Comparison of ENCODE assay signal across 8 cellular contexts in genomic region chr7:35691827-35692307, GRCh38. TPM values are rescaled to one million over a fixed set of nuclear protein-coding genes. Genes with fewer than 3 reads are reported as not detected.
DNase-seq lines count a peak whose midpoint lies in the region; ATAC-seq, FAIRE-seq and TF ChIP-seq lines count a peak whose summit lies in the region.

No MANE protein-coding gene starts in this region.

- H2AFZ ChIP-seq in keratinocyte (ENCODE audit: control insufficient read depth, low read length) = no peak overlapping the region

- DNase-seq in Caco-2 (peak in 1 of 2 experiments; percentile 24), keratinocyte (ENCODE audit: low read depth, low spot score) (no peak), SW480 (ENCODE audit: low spot score) (no peak), LoVo (ENCODE audit: low spot score) (no peak)
- DNase-seq in activated naive CD4-positive, alpha-beta T cell treated with anti-CD3 and anti-CD28 coated beads for 36 hours = peak; percentile 60

- H3K36me3 ChIP-seq in Caco-2 (ENCODE audit: control insufficient read depth, insufficient read depth, low read length) = peaks cover 2% of the 10 kb centered on the region; the same call in 1 of the 2 replicates
- H3K36me3 ChIP-seq in HUES48 (ENCODE audit: control insufficient read depth, insufficient read depth, low read length) = no peaks in the 10 kb centered on the region
- H3K36me3 ChIP-seq in keratinocyte (ENCODE audit: control insufficient read depth in 2 of 2, extremely low read depth in 1 of 2, insufficient read depth in 2 of 2, low read length in 2 of 2) = peaks cover 1 to 4% of the 10 kb centered on the region in 2 experiments
- H3K36me3 ChIP-seq in stomach smooth muscle (ENCODE audit: control insufficient read depth in 2 of 2, insufficient read depth in 2 of 2, low read length in 2 of 2) = peaks cover 0 to 2% of the 10 kb centered on the region in 2 donors

- peaks cover 45% of the 10 kb centered on the region for H3K4me1 Mint-ChIP-seq in Caco-2 (ENCODE audit: low read depth, unreplicated experiment)
- H3K4me1 Mint-ChIP-seq in activated naive CD4-positive, alpha-beta T cell treated with anti-CD3 and anti-CD28 coated beads for 36 hours (ENCODE audit: low read depth) = peaks cover 55% of the 10 kb centered on the region

- no peaks in the 10 kb centered on the region for H4K20me1 ChIP-seq in keratinocyte (ENCODE audit: control insufficient read depth, extremely low read depth, insufficient read depth, low read length)

- dilution Hi-C loops in keratinocyte (cut with MboI; ENCODE audit: extremely low pct_ligation_motif_present, low sequenced_read_pairs) = no loop called here

- H3K4me3 ChIP-seq in Caco-2 (ENCODE audit: low read depth, low read length) (no peak overlapping the region), HUES48 (ENCODE audit: low read depth, low read length) (0 out of 2 replicates have a peak overlapping the region, but pooled peaks have one; percentile 27), keratinocyte (ENCODE audit: control insufficient read depth in 2 of 3, extremely low read depth in 1 of 3, insufficient read depth in 2 of 3, low read depth in 1 of 3, low read length in 3 of 3) (peak overlapping the region; percentile 0 to 48 (median 22)), stomach smooth muscle (ENCODE audit: low read length in 2 of 2) (peak overlapping the region; percentile 65 to 98)

- peaks cover 17% of the 10 kb centered on the region for H3K9me3 Mint-ChIP-seq in Caco-2 (ENCODE audit: unreplicated experiment)
- H3K9me3 Mint-ChIP-seq in activated naive CD4-positive, alpha-beta T cell treated with anti-CD3 and anti-CD28 coated beads for 36 hours = no peaks in the 10 kb centered on the region

- peak overlapping the region; percentile 92 for H3K4me2 ChIP-seq in keratinocyte (ENCODE audit: control insufficient read depth, extremely low read depth, insufficient read depth, low read depth, low read length)

- POLR2A ChIA-PET in Caco-2 (lab: Charles Lee) = no interaction called here

- H3K4me1 ChIP-seq in Caco-2 (peaks cover 22% of the 10 kb centered on the region), HUES48 (ENCODE audit: control insufficient read depth, insufficient read depth, low read length) (peaks cover 24% of the 10 kb centered on the region), keratinocyte (ENCODE audit: control insufficient read depth, extremely low read depth, insufficient read depth, low read length) (peaks cover 24% of the 10 kb centered on the region), stomach smooth muscle (ENCODE audit: control insufficient read depth, insufficient read depth, low read length) (peaks cover 25% of the 10 kb centered on the region)

- H3K27ac ChIP-seq in HUES48 (ENCODE audit: low read depth, low read length) (peak overlapping the region; percentile 15), keratinocyte (ENCODE audit: control insufficient read depth, insufficient read depth, low read length) (no peak overlapping the region), stomach smooth muscle (ENCODE audit: low read length) (no peak overlapping the region)

- H3K27me3 Mint-ChIP-seq in Caco-2 (ENCODE audit: insufficient read depth, unreplicated experiment) = no peaks in the 10 kb centered on the region
- H3K27me3 Mint-ChIP-seq in activated naive CD4-positive, alpha-beta T cell treated with anti-CD3 and anti-CD28 coated beads for 36 hours (ENCODE audit: low read depth) = no peaks in the 10 kb centered on the region

- H3K79me2 ChIP-seq in keratinocyte (ENCODE audit: control insufficient read depth, insufficient read depth, low read length) = peaks cover 70% of the 10 kb centered on the region

- no TSS peak for BruUV-seq in Caco-2 (replicated peaks; lab: Mats Ljungman, UMichigan)

- H3K27ac Mint-ChIP-seq in Caco-2 (ENCODE audit: unreplicated experiment) = no peak overlapping the region
- peak overlapping the region; percentile 85 for H3K27ac Mint-ChIP-seq in activated naive CD4-positive, alpha-beta T cell treated with anti-CD3 and anti-CD28 coated beads for 36 hours

- H3K9ac ChIP-seq in HUES48 (ENCODE audit: low read depth, low read length) (no peak overlapping the region), keratinocyte (ENCODE audit: control insufficient read depth, extremely low read depth, insufficient read depth, low read length) (no peak overlapping the region), stomach smooth muscle (ENCODE audit: low read length in 2 of 2) (no peak overlapping the region)

- FAIRE-seq in keratinocyte (lab: Jason Lieb, UNC) = no peak

- H3K27me3 ChIP-seq in Caco-2 (replicated peaks; ENCODE audit: control insufficient read depth, insufficient read depth, low read length) (no peaks in the 10 kb centered on the region), HUES48 (ENCODE audit: control insufficient read depth, insufficient read depth, low read length) (peaks cover 21% of the 10 kb centered on the region), keratinocyte (ENCODE audit: control insufficient read depth, extremely low read depth, insufficient read depth, low read length) (no peaks in the 10 kb centered on the region), stomach smooth muscle (ENCODE audit: control insufficient read depth in 1 of 2, insufficient read depth in 2 of 2, low read length in 2 of 2) (no peaks in the 10 kb centered on the region)

- no peak for TF ChIP-seq CTCF in Caco-2 (IDR thresholded peaks at IDR 0.05; ENCODE audit: insufficient read depth in 1 of 2, low read depth in 1 of 2, low read length in 1 of 2, severe bottlenecking in 1 of 2, unreplicated experiment in 1 of 2)
- TF ChIP-seq CTCF in keratinocyte (optimal IDR thresholded peaks at IDR 0.05 in 1 of 3, IDR thresholded peaks at IDR 0.05 in 1 of 3, conservative IDR thresholded peaks at IDR 0.05 in 1 of 3; ENCODE audit: extremely low read depth in 1 of 3, insufficient read depth in 2 of 3, low read length in 3 of 3) = no peak

- CTCF ChIA-PET in Caco-2 (lab: Charles Lee) = no interaction called here
- CTCF ChIA-PET in activated naive CD4-positive, alpha-beta T cell treated with anti-CD3 and anti-CD28 coated beads for 36 hours (lab: Charles Lee) = interaction anchor here (1.2 to 1.3 kb wide), 2 partner anchors 109 to 217 kb away, joined by 3 to 4 read pairs; partner anchors contain the start of gene SEPTIN7

- H3K4me3 Mint-ChIP-seq in Caco-2 (ENCODE audit: unreplicated experiment) = peak overlapping the region; percentile 38
- peak overlapping the region; percentile 94 for H3K4me3 Mint-ChIP-seq in activated naive CD4-positive, alpha-beta T cell treated with anti-CD3 and anti-CD28 coated beads for 36 hours

- peaks cover 27% of the 10 kb centered on the region for H3K36me3 Mint-ChIP-seq in Caco-2 (ENCODE audit: insufficient read depth, unreplicated experiment)
- H3K36me3 Mint-ChIP-seq in activated naive CD4-positive, alpha-beta T cell treated with anti-CD3 and anti-CD28 coated beads for 36 hours (ENCODE audit: low read depth) = peaks cover 5% of the 10 kb centered on the region

- H3K9me3 ChIP-seq in Caco-2 = no peaks in the 10 kb centered on the region
- H3K9me3 ChIP-seq in HUES48 (ENCODE audit: control insufficient read depth, insufficient read depth, low read length) = no peaks in the 10 kb centered on the region
- H3K9me3 ChIP-seq in keratinocyte (ENCODE audit: control insufficient read depth, low read depth, low read length) = no peaks in the 10 kb centered on the region
- no peaks in the 10 kb centered on the region for H3K9me3 ChIP-seq in stomach smooth muscle (ENCODE audit: control insufficient read depth in 2 of 2, low read length in 2 of 2)

- intact Hi-C loops in Caco-2 (cut with micrococcal nuclease; ENCODE audit: unreplicated experiment) = loop anchor here (10.0 kb wide), 1 partner anchor 463 kb away; the partner anchor contains the start of gene EEPD1
- intact Hi-C loops in activated naive CD4-positive, alpha-beta T cell treated with anti-CD3 and anti-CD28 coated beads for 36 hours (cut with micrococcal nuclease) = loop anchor here (1.0 to 10.0 kb wide), 5 partner anchors 11 to 1753 kb away; partner anchors contain the start of genes ELMO1 and SEPTIN7

- ATAC-seq in HG03039 (IDR thresholded peaks at IDR 0.05; ENCODE audit: unreplicated experiment) = no peak

- H3K9me1 ChIP-seq in keratinocyte (ENCODE audit: control insufficient read depth, extremely low read depth, insufficient read depth, low read length) = no peaks in the 10 kb centered on the region

RNA-seq across cellular contexts. Expression of gene HERPUD2, which starts 3.1 kb away (rescaled TPM):
- 25.2 and 29.6 TPM in 2 replicates for total RNA-seq in Caco-2 (2022)
- total RNA-seq in activated naive CD4-positive, alpha-beta T cell treated with anti-CD3 and anti-CD28 coated beads for 36 hours = 10 to 100 TPM; 20.3 to 22.4 TPM
- polyA plus RNA-seq in keratinocyte = 43.6 to 52.6 TPM (median 48.0 TPM) in 3 replicates
- 17.6 TPM for polyA plus RNA-seq in keratinocyte (2011; ENCODE audit: low read depth)
- polyA plus RNA-seq in keratinocyte (2011; cell fraction: cytosol; rRNA removed) = 30.7 and 57.3 TPM in 2 replicates
- 48.3 and 53.8 TPM in 2 replicates for polyA plus RNA-seq in keratinocyte (2011; cell fraction: nucleus; rRNA removed)
- 20.2 and 23.1 TPM in 2 replicates for polyA plus RNA-seq in keratinocyte (2012; ENCODE audit: low replicate concordance)
- polyA minus RNA-seq in keratinocyte = 58.6 to 81.2 TPM (median 78.1 TPM) in 3 replicates
- 31.5 TPM for polyA minus RNA-seq in keratinocyte (2011; cell fraction: cytosol; rRNA and poly(A)+ RNA removed)
- polyA minus RNA-seq in keratinocyte (2011; cell fraction: nucleus; rRNA and poly(A)+ RNA removed) = 43.7 and 58.1 TPM in 2 replicates
